In the genomic region with DNA sequence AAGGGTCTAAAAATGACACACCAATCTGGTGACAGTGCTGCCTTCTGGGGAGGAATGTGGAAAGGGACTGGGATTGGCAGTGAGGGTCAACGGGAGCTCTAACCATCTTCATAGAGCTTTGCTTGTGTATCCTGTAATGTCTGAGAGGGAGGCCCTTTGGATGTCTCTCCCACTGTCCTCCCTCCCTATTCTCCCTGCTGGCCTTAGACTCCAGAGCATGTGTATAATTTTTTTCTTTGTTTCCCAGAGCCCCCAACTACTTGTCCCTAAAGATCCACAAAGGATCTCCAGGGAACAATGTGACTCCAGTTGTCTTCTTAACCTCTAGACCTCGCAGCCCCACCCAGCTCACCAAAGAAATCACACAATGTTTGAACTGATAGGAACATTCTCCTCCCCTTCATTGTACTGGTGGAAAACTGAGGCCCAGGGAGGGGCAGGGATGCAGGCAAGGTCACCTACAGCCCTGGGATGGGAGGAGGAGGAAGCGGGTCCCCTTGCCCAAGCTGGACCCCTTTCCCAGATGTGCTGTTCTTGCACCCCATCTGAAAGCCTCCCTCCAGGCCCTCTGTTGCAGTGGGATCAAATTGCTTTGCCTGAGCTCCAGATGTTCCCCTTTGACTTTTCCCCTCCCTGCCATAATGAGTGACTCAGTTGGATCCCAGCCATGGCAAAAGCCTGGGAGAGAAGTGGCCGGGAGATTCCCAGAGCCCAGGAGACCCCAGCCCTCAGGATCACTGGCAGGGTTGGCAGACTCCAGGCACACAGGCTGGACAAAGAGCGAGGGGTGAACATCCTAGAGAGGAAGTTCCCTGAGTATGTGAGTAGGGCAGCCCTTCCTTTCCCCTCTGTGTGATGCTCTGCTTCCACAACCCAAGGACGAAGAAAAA, we compare ENCODE assay signal across 9 cellular contexts. TPM values are rescaled to one million over a fixed set of nuclear protein-coding genes. Genes with fewer than 3 reads are reported as not detected.
DNase-seq lines count a peak whose midpoint lies in the region; ATAC-seq and TF ChIP-seq lines count a peak whose summit lies in the region.
"Had no signal": no experiment of that assay in that cellular context is flagged by ENCODE, and none has a peak within 500 bp of the region (broad histone marks: within the 10 kb centered on the region; RNA-seq: fewer than 3 reads in every experiment).

No MANE protein-coding gene starts in this region.

- H3K36me3 ChIP-seq in mucosa of descending colon (ENCODE audit: low read depth) (no peaks in the 10 kb centered on the region), transverse colon (no peaks in the 10 kb centered on the region)

- in situ Hi-C loops in transverse colon (cut with MboI; ENCODE audit: low pct_ligation_motif_present in 1 of 4, low pct_unique_long_range_greater_than_20kb in 1 of 4, low sequenced_read_pairs in 3 of 4): loop anchor here in 2 of 4 donors (5.0 to 10.0 kb wide), 2 partner anchors 77 to 80 kb away; no protein-coding TSS in a partner anchor

- peak overlapping the region; percentile 42 to 56 (median 54) for H3K27ac ChIP-seq in transverse colon
- no peak overlapping the region for H3K27ac ChIP-seq in CD4-positive, alpha-beta T cell (ENCODE audit: low read depth, low read length)

- no peak overlapping the region for H3K4me3 Mint-ChIP-seq in CD4-positive, alpha-beta T cell
- H3K4me3 Mint-ChIP-seq: stimulated activated memory B cell treated with anti-CD40 and anti-IgM and Interleukin-4, amounts not matched to agents 10 μg/mL and 1 μg/mL and 100 μg/mL, for 72 hours had no signal

- TF ChIP-seq CTCF in mucosa of descending colon (IDR thresholded peaks at IDR 0.05) (no peak), transverse colon (IDR thresholded peaks at IDR 0.05) (no peak)
- no peak for TF ChIP-seq CTCF in CD4-positive, alpha-beta T cell (IDR thresholded peaks at IDR 0.05)

- intact Hi-C loops in mucosa of descending colon (cut with DNase I, micrococcal nuclease): loop anchor here in 1 of 2 donors (5.0 kb wide), 1 partner anchor 77 kb away; no protein-coding TSS in a partner anchor
- intact Hi-C loops in transverse colon (cut with DNase I; ENCODE audit: low total_unique reads): no loop called here
- intact Hi-C loops in CD4-positive, alpha-beta T cell (cut with DNase I, micrococcal nuclease): loop anchor here in 1 of 2 experiments (5.0 kb wide), 1 partner anchor 682 kb away; no protein-coding TSS in a partner anchor

- POLR2A ChIA-PET in CD4-positive, alpha-beta T cell (lab: Charles Lee): no interaction called here

- H3K27me3 ChIP-seq in transverse colon: no peaks in the 10 kb centered on the region
- no peaks in the 10 kb centered on the region for H3K27me3 ChIP-seq in CD4-positive, alpha-beta T cell (ENCODE audit: control insufficient read depth, insufficient read depth, low read length)

- DNase-seq in NCI-H69 (lab: John Stamatoyannopoulos, UW): peak; percentile 17
- peak; percentile 73 to 93 for DNase-seq in dermis microvascular lymphatic vessel endothelial cell (ENCODE audit: low read depth in 2 of 2)
- DNase-seq in mucosa of descending colon: no peak
- no peak for DNase-seq in transverse colon
- DNase-seq in CD4-positive, alpha-beta T cell: no peak
- DNase-seq: KBM-7 had no signal

- H3K27me3 Mint-ChIP-seq in CD4-positive, alpha-beta T cell: no peaks in the 10 kb centered on the region
- H3K27me3 Mint-ChIP-seq: stimulated activated memory B cell treated with anti-CD40 and anti-IgM and Interleukin-4, amounts not matched to agents 10 μg/mL and 1 μg/mL and 100 μg/mL, for 72 hours had no signal

- no peaks in the 10 kb centered on the region for H3K9me3 Mint-ChIP-seq in CD4-positive, alpha-beta T cell
- H3K9me3 Mint-ChIP-seq: stimulated activated memory B cell treated with anti-CD40 and anti-IgM and Interleukin-4, amounts not matched to agents 10 μg/mL and 1 μg/mL and 100 μg/mL, for 72 hours had no signal

- WGBS in transverse colon (ENCODE audit: low coverage in 1 of 2), 2 donors: 61 to 80% methylated on average over 1 to 6 of the region's 6 CpGs

- H3K9me3 ChIP-seq in mucosa of descending colon: no peaks in the 10 kb centered on the region
- no peaks in the 10 kb centered on the region for H3K9me3 ChIP-seq in transverse colon
- no peaks in the 10 kb centered on the region for H3K9me3 ChIP-seq in CD4-positive, alpha-beta T cell (ENCODE audit: control insufficient read depth, low read length)

- no peak overlapping the region for H3K27ac Mint-ChIP-seq in CD4-positive, alpha-beta T cell

- ATAC-seq in mucosa of descending colon (peak; percentile 27), GM18520 (IDR thresholded peaks at IDR 0.05; ENCODE audit: unreplicated experiment) (no peak), GM21367 (IDR thresholded peaks at IDR 0.05; ENCODE audit: unreplicated experiment) (no peak)
- ATAC-seq in CD4-positive, alpha-beta T cell (ENCODE audit: poor library complexity): no peak

- H3K36me3 Mint-ChIP-seq in CD4-positive, alpha-beta T cell (ENCODE audit: low read depth): no peaks in the 10 kb centered on the region
- H3K36me3 Mint-ChIP-seq: stimulated activated memory B cell treated with anti-CD40 and anti-IgM and Interleukin-4, amounts not matched to agents 10 μg/mL and 1 μg/mL and 100 μg/mL, for 72 hours had no signal

- H3K4me1 ChIP-seq in mucosa of descending colon (ENCODE audit: low read depth) (peaks cover 9% of the 10 kb centered on the region), transverse colon (peaks cover 11 to 37% (median 15%) of the 10 kb centered on the region in 4 donors)

- no peak for TF ChIP-seq EP300 in transverse colon (IDR thresholded peaks at IDR 0.05; ENCODE audit: low read depth)

- H3K4me3 ChIP-seq in mucosa of descending colon (no peak overlapping the region), transverse colon (no peak overlapping the region)

- CTCF ChIA-PET in CD4-positive, alpha-beta T cell (lab: Charles Lee): no interaction called here

- no peak for TF ChIP-seq POLR2A in transverse colon (IDR thresholded peaks at IDR 0.05)

- peaks cover 9% of the 10 kb centered on the region for H3K4me1 Mint-ChIP-seq in CD4-positive, alpha-beta T cell (ENCODE audit: low read depth)

RNA-seq across cellular contexts. Expression of a gene that starts 21.8 kb away (rescaled TPM):
- total RNA-seq in dermis microvascular lymphatic vessel endothelial cell (509 and 525 TPM in 2 replicates), mucosa of descending colon (100 to 1,000 TPM in 2 of 3 donors, 10 to 100 TPM in 1; 78.0 to 410 (median 227) TPM), transverse colon (100 to 1,000 TPM in 1 of 4 donors, 10 to 100 TPM in 3; 47.9 to 267 (median 85.1) TPM)
- under 1 TPM; 0.78 to 0.80 TPM for total RNA-seq in CD4-positive, alpha-beta T cell

Comparison
In these comparisons a context has a peak if more than half of its experiments do, and no peak if none do; other contexts are left out.
1. DNase-seq: peak in NCI-H69 (single experiment) and dermis microvascular lymphatic vessel endothelial cell (2 of 2); none in mucosa of descending colon (0 of 3), transverse colon (single experiment) and CD4-positive, alpha-beta T cell (0 of 10).
2. RNA of a gene that starts 21.8 kb away (total RNA-seq): 509 to 525 TPM in dermis microvascular lymphatic vessel endothelial cell, 78.0 to 410 TPM in mucosa of descending colon and 47.9 to 267 TPM in transverse colon; 0.78 to 0.80 TPM in CD4-positive, alpha-beta T cell; every median in the first group is over 10 times any median in the second.